Comparison of ENCODE assay signal across 10 cellular contexts in the genomic region with DNA sequence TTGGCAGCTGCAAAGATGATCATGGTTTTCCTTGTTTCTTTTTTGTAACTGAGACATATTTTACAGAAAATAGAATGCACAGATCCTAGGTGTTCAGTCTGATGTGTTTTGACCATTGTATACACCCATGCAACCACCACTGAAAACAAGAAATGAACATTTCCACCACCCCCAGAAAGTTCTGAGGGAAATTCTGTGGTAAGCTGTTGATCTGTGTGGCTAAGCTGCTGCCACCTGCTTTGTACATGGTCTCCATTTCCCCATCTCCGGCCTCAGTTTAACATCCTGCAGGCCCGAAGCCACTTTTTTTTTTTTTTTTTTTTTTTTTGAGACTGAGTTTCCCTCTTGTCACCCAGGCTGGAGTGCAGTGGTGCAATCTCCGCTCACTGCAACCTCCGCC.
DNase-seq lines count a peak whose midpoint lies in the region; ATAC-seq and TF ChIP-seq lines count a peak whose summit lies in the region.
"Had no signal": no experiment of that assay in that cellular context is flagged by ENCODE, and none has a peak within 500 bp of the region (broad histone marks: within the 10 kb centered on the region; RNA-seq: fewer than 3 reads in every experiment).

No MANE protein-coding gene starts in this region.

- no peak overlapping the region for H2BK15ac ChIP-seq in neuronal stem cell (ENCODE audit: low read length)

- H3K9me3 ChIP-seq in MM.1S (replicated peaks; ENCODE audit: insufficient read depth, low read length): no peaks in the 10 kb centered on the region
- no peaks in the 10 kb centered on the region for H3K9me3 ChIP-seq in right lobe of liver
- no peaks in the 10 kb centered on the region for H3K9me3 ChIP-seq in neuronal stem cell (replicated peaks in 1 of 2; ENCODE audit: control insufficient read depth in 2 of 2, insufficient read depth in 1 of 2, low read depth in 1 of 2, low read length in 2 of 2)

- intact Hi-C loops in right lobe of liver (cut with DNase I): no loop called here

- no peaks in the 10 kb centered on the region for H4K20me1 ChIP-seq in MM.1S (ENCODE audit: insufficient read depth, low read length)

- no peak overlapping the region for H3K4ac ChIP-seq in neuronal stem cell (ENCODE audit: low read length)

- peak; percentile 32 to 41 for DNase-seq in activated T-cell treated with anti-CD3 and anti-CD28 coated beads, Interleukin-2, amount 50 U/mL, for 72 hours
- DNase-seq in activated T-cell treated with anti-CD3 and anti-CD28 coated beads, Interleukin-2, amount 50 U/mL, for 48 hours: no peak
- peak; percentile 16 for DNase-seq in MM.1S
- DNase-seq in stimulated activated naive CD8-positive, alpha-beta T cell treated with anti-CD3 and anti-CD28 coated beads, Interleukin-15, amount 100 ng/mL, for 72 hours: peak; percentile 10 to 55
- no peak for DNase-seq in effector CD8-positive, alpha-beta T cell (lab: John Stamatoyannopoulos, UW)
- no peak for DNase-seq in right lobe of liver
- DNase-seq in neuronal stem cell (ENCODE audit: low spot score): no peak
- DNase-seq: activated CD4-positive, CD25-positive, alpha-beta regulatory T cell treated with anti-CD3 and anti-CD28 coated beads, Interleukin-2, amount 50 U/mL, for 72 hours had no signal

- H3K9me3 Mint-ChIP-seq in activated T-cell treated with anti-CD3 and anti-CD28 coated beads, Interleukin-2, amount 50 U/mL, for 72 hours: no peaks in the 10 kb centered on the region
- no peaks in the 10 kb centered on the region for H3K9me3 Mint-ChIP-seq in stimulated activated naive CD8-positive, alpha-beta T cell treated with anti-CD3 and anti-CD28 coated beads, Interleukin-15, amount 100 ng/mL, for 72 hours
- H3K9me3 Mint-ChIP-seq: IgD-negative memory B cell had no signal

- peaks cover 33% of the 10 kb centered on the region for H3K4me1 Mint-ChIP-seq in activated T-cell treated with anti-CD3 and anti-CD28 coated beads, Interleukin-2, amount 50 U/mL, for 72 hours (ENCODE audit: low read depth)
- H3K4me1 Mint-ChIP-seq in stimulated activated naive CD8-positive, alpha-beta T cell treated with anti-CD3 and anti-CD28 coated beads, Interleukin-15, amount 100 ng/mL, for 72 hours: peaks cover 55% of the 10 kb centered on the region

- H2BK5ac ChIP-seq in neuronal stem cell (ENCODE audit: low read length): no peak overlapping the region

- H2AFZ ChIP-seq in MM.1S (ENCODE audit: low read length) (no peak overlapping the region), neuronal stem cell (ENCODE audit: low read length) (no peak overlapping the region)

- H3K27ac ChIP-seq in MM.1S (ENCODE audit: low read length): no peak overlapping the region
- H3K27ac ChIP-seq in right lobe of liver: no peak overlapping the region
- no peak overlapping the region for H3K27ac ChIP-seq in neuronal stem cell (replicated peaks; ENCODE audit: low read length)

- H3K36me3 ChIP-seq in MM.1S (replicated peaks; ENCODE audit: insufficient read depth, low read length) (no peaks in the 10 kb centered on the region), right lobe of liver (no peaks in the 10 kb centered on the region), neuronal stem cell (replicated peaks in 1 of 2; ENCODE audit: control insufficient read depth in 2 of 2, insufficient read depth in 2 of 2, low read length in 2 of 2) (no peaks in the 10 kb centered on the region)

- H3K14ac ChIP-seq in neuronal stem cell (ENCODE audit: low read length): no peak overlapping the region

- peak overlapping the region; percentile 52 to 61 for H3K4me3 Mint-ChIP-seq in activated T-cell treated with anti-CD3 and anti-CD28 coated beads, Interleukin-2, amount 50 U/mL, for 72 hours
- H3K4me3 Mint-ChIP-seq in stimulated activated naive CD8-positive, alpha-beta T cell treated with anti-CD3 and anti-CD28 coated beads, Interleukin-15, amount 100 ng/mL, for 72 hours: peak overlapping the region; percentile 41 to 70

- H3K4me1 ChIP-seq in MM.1S (ENCODE audit: low read length) (no peaks in the 10 kb centered on the region), right lobe of liver (no peaks in the 10 kb centered on the region), neuronal stem cell (ENCODE audit: control insufficient read depth in 2 of 2, insufficient read depth in 1 of 2, low read depth in 1 of 2, low read length in 2 of 2) (peaks cover 11 to 15% of the 10 kb centered on the region in 2 donors)

- peak; percentile 96 to 97 for ATAC-seq in activated T-cell treated with anti-CD3 and anti-CD28 coated beads, Interleukin-2, amount 50 U/mL, for 72 hours (replicated peaks in 1 of 2)
- ATAC-seq in HG02759 (IDR thresholded peaks at IDR 0.05; ENCODE audit: unreplicated experiment): peak; percentile 96
- peak; percentile 96 for ATAC-seq in stimulated activated naive CD8-positive, alpha-beta T cell treated with anti-CD3 and anti-CD28 coated beads, Interleukin-15, amount 100 ng/mL, for 72 hours
- no peak for ATAC-seq in right lobe of liver

- no peaks in the 10 kb centered on the region for H3F3A ChIP-seq in MM.1S (ENCODE audit: insufficient read depth, low read length)

- no peaks in the 10 kb centered on the region for H3K9me2 ChIP-seq in MM.1S (replicated peaks; ENCODE audit: insufficient read depth, low read length)

- no peak overlapping the region for H4K8ac ChIP-seq in neuronal stem cell (ENCODE audit: low read depth, low read length)

- H3K79me1 ChIP-seq in neuronal stem cell (ENCODE audit: low read depth, low read length): no peaks in the 10 kb centered on the region

- H3K4me2 ChIP-seq in MM.1S (ENCODE audit: low read depth, low read length): no peak overlapping the region
- H3K4me2 ChIP-seq in neuronal stem cell (ENCODE audit: insufficient read depth, low read length, poor library complexity, severe bottlenecking): no peak overlapping the region

- H3K79me2 ChIP-seq in MM.1S (ENCODE audit: low read length): no peaks in the 10 kb centered on the region

- no peak for TF ChIP-seq CTCF in MM.1S (IDR thresholded peaks at IDR 0.05; ENCODE audit: low read length)
- TF ChIP-seq CTCF in right lobe of liver (IDR thresholded peaks at IDR 0.05): no peak

- no peak overlapping the region for H2BK12ac ChIP-seq in neuronal stem cell (ENCODE audit: low read length)

- H3K27me3 Mint-ChIP-seq in activated T-cell treated with anti-CD3 and anti-CD28 coated beads, Interleukin-2, amount 50 U/mL, for 72 hours (ENCODE audit: low read depth): peaks cover 30% of the 10 kb centered on the region
- no peaks in the 10 kb centered on the region for H3K27me3 Mint-ChIP-seq in stimulated activated naive CD8-positive, alpha-beta T cell treated with anti-CD3 and anti-CD28 coated beads, Interleukin-15, amount 100 ng/mL, for 72 hours

- no peak overlapping the region for H3K18ac ChIP-seq in neuronal stem cell (ENCODE audit: low read length)

- H3K23ac ChIP-seq in neuronal stem cell (ENCODE audit: low read depth, low read length, poor library complexity): no peak overlapping the region

- WGBS in right lobe of liver (ENCODE audit: insufficient coverage, low coverage, low lambda C conversion rate, missing lambda C conversion rate): 17% methylated on average over 1 of the region's 4 CpGs
- WGBS in neuronal stem cell (ENCODE audit: extremely low coverage in 2 of 2, insufficient read length in 2 of 2, insufficient replicate concordance in 1 of 2), 2 donors: no CpG with 5 or more reads among the region's 4 CpGs

- H3K27ac Mint-ChIP-seq in activated T-cell treated with anti-CD3 and anti-CD28 coated beads, Interleukin-2, amount 50 U/mL, for 72 hours: no peak overlapping the region
- peak overlapping the region; percentile 42 to 91 for H3K27ac Mint-ChIP-seq in stimulated activated naive CD8-positive, alpha-beta T cell treated with anti-CD3 and anti-CD28 coated beads, Interleukin-15, amount 100 ng/mL, for 72 hours
- H3K27ac Mint-ChIP-seq: IgD-negative memory B cell had no signal

- H2AK5ac ChIP-seq in neuronal stem cell (ENCODE audit: low read depth, low read length): no peak overlapping the region

- H3K9ac ChIP-seq in MM.1S (ENCODE audit: low read length) (no peak overlapping the region), neuronal stem cell (ENCODE audit: low read depth, low read length, poor library complexity) (no peak overlapping the region)

- no peak overlapping the region for H4K91ac ChIP-seq in neuronal stem cell (ENCODE audit: low read depth, low read length, poor library complexity)

- no peak overlapping the region for H3K4me3 ChIP-seq in MM.1S (ENCODE audit: low read length)
- no peak overlapping the region for H3K4me3 ChIP-seq in right lobe of liver
- no peak overlapping the region for H3K4me3 ChIP-seq in neuronal stem cell (ENCODE audit: low read length in 2 of 2)

- H3K27me3 ChIP-seq in MM.1S (replicated peaks; ENCODE audit: insufficient read depth, low read length) (no peaks in the 10 kb centered on the region), right lobe of liver (no peaks in the 10 kb centered on the region), neuronal stem cell (ENCODE audit: control insufficient read depth in 3 of 3, insufficient read depth in 3 of 3, low read depth in 1 of 3, low read length in 3 of 3) (no peaks in the 10 kb centered on the region)

- TF ChIP-seq POLR2A in right lobe of liver (IDR thresholded peaks at IDR 0.05): no peak

- H2BK120ac ChIP-seq in neuronal stem cell (ENCODE audit: low read depth, low read length): no peak overlapping the region

- H3K36me3 Mint-ChIP-seq in activated T-cell treated with anti-CD3 and anti-CD28 coated beads, Interleukin-2, amount 50 U/mL, for 72 hours (ENCODE audit: insufficient read depth in 2 of 2): peaks cover 0 to 2% of the 10 kb centered on the region in 2 donors

Comparison
In these comparisons a context has a peak if more than half of its experiments do, and no peak if none do; other contexts are left out.
1. DNase-seq: peak in activated T-cell treated with anti-CD3 and anti-CD28 coated beads, Interleukin-2, amount 50 U/mL, for 72 hours (2 of 2), MM.1S (single experiment) and stimulated activated naive CD8-positive, alpha-beta T cell treated with anti-CD3 and anti-CD28 coated beads, Interleukin-15, amount 100 ng/mL, for 72 hours (2 of 2); none in activated T-cell treated with anti-CD3 and anti-CD28 coated beads, Interleukin-2, amount 50 U/mL, for 48 hours (0 of 2), effector CD8-positive, alpha-beta T cell (single experiment), right lobe of liver (0 of 3) and neuronal stem cell (single experiment).
2. ATAC-seq: peak in activated T-cell treated with anti-CD3 and anti-CD28 coated beads, Interleukin-2, amount 50 U/mL, for 72 hours (2 of 2), HG02759 (single experiment) and stimulated activated naive CD8-positive, alpha-beta T cell treated with anti-CD3 and anti-CD28 coated beads, Interleukin-15, amount 100 ng/mL, for 72 hours (single experiment); none in right lobe of liver (0 of 4).